15 cellular contexts compared by ENCODE assay signal in genomic region chr16:27226976-27227705, GRCh38. TPM values are rescaled to one million over a fixed set of nuclear protein-coding genes. Genes with fewer than 3 reads are reported as not detected.
DNase-seq lines count a peak whose midpoint lies in the region; ATAC-seq and TF ChIP-seq lines count a peak whose summit lies in the region.
"Had no signal": no experiment of that assay in that cellular context is flagged by ENCODE, and none has a peak within 500 bp of the region (broad histone marks: within the 10 kb centered on the region; RNA-seq: fewer than 3 reads in every experiment).

No MANE protein-coding gene starts in this region.

- peaks cover 3% of the 10 kb centered on the region for H4K20me1 ChIP-seq in DND-41 (ENCODE audit: insufficient read depth, low read length)
- no peaks in the 10 kb centered on the region for H4K20me1 ChIP-seq in osteoblast (ENCODE audit: insufficient read depth, low read length)

- peaks cover 90% of the 10 kb centered on the region for H3K36me3 ChIP-seq in DND-41 (ENCODE audit: insufficient read depth, low read length)
- peaks cover 15% of the 10 kb centered on the region for H3K36me3 ChIP-seq in osteoblast (ENCODE audit: insufficient read depth, low read length)

- H3K4me3 Mint-ChIP-seq in activated CD4-positive, alpha-beta T cell treated with anti-CD3 and anti-CD28 coated beads, Interleukin-2, amount 10 ng/mL, durations not matched to agents 7 days and 5 days, result no peak overlapping the region
- no peak overlapping the region for H3K4me3 Mint-ChIP-seq in activated naive CD8-positive, alpha-beta T cell treated with anti-CD3 and anti-CD28 coated beads, Interleukin-2, amount 50 U/mL, for 24 hours

- peaks cover 4% of the 10 kb centered on the region for H3K4me1 ChIP-seq in DND-41 (ENCODE audit: insufficient read depth, low read length)
- H3K4me1 ChIP-seq in osteoblast (ENCODE audit: insufficient read depth, low read length), result peaks cover 2% of the 10 kb centered on the region

- H2AFZ ChIP-seq in DND-41 (ENCODE audit: low read depth, low read length) (no peak overlapping the region), osteoblast (ENCODE audit: low read length) (no peak overlapping the region)

- H3K4me1 Mint-ChIP-seq in activated CD4-positive, alpha-beta T cell treated with anti-CD3 and anti-CD28 coated beads, Interleukin-2, amount 10 ng/mL, durations not matched to agents 7 days and 5 days, result peaks cover 67% of the 10 kb centered on the region
- H3K4me1 Mint-ChIP-seq in activated naive CD8-positive, alpha-beta T cell treated with anti-CD3 and anti-CD28 coated beads, Interleukin-2, amount 50 U/mL, for 24 hours, result peaks cover 50% of the 10 kb centered on the region

- H3K9me3 ChIP-seq in DND-41 (ENCODE audit: insufficient read depth, low read length, severe bottlenecking) (no peaks in the 10 kb centered on the region), osteoblast (ENCODE audit: low read depth, low read length) (no peaks in the 10 kb centered on the region)

- POLR2A ChIA-PET in activated CD4-positive, alpha-beta T cell treated with anti-CD3 and anti-CD28 coated beads, Interleukin-2, amount 10 ng/mL, durations not matched to agents 7 days and 5 days (lab: Charles Lee), result interaction anchor here (0.7 kb wide), 1 partner anchor 13 kb away, joined by 3 read pairs; no protein-coding TSS in a partner anchor

- H3K27ac ChIP-seq in DND-41 (ENCODE audit: low read length) (peak overlapping the region; percentile 32), osteoblast (ENCODE audit: low read depth, low read length) (no peak overlapping the region)
- H3K27ac ChIP-seq: C4-2B had no signal

- no peak overlapping the region for H3K9ac ChIP-seq in DND-41 (ENCODE audit: low read depth, low read length)

- no peaks in the 10 kb centered on the region for H3K9me3 Mint-ChIP-seq in activated CD4-positive, alpha-beta T cell treated with anti-CD3 and anti-CD28 coated beads, Interleukin-2, amount 10 ng/mL, durations not matched to agents 7 days and 5 days
- no peaks in the 10 kb centered on the region for H3K9me3 Mint-ChIP-seq in activated naive CD8-positive, alpha-beta T cell treated with anti-CD3 and anti-CD28 coated beads, Interleukin-2, amount 50 U/mL, for 24 hours

- no peak for TF ChIP-seq CTCF in DND-41 (IDR thresholded peaks at IDR 0.05; ENCODE audit: borderline replicate concordance, extremely low read depth, low read length, poor library complexity, severe bottlenecking)
- TF ChIP-seq CTCF in osteoblast (IDR thresholded peaks at IDR 0.05; ENCODE audit: extremely low read depth, low read depth, low read length), result no peak

- no peaks in the 10 kb centered on the region for H3K27me3 ChIP-seq in DND-41 (ENCODE audit: insufficient read depth, low read length, poor library complexity)
- H3K27me3 ChIP-seq in osteoblast (ENCODE audit: insufficient read depth, low read length), result no peaks in the 10 kb centered on the region

- H3K27me3 Mint-ChIP-seq in activated CD4-positive, alpha-beta T cell treated with anti-CD3 and anti-CD28 coated beads, Interleukin-2, amount 10 ng/mL, durations not matched to agents 7 days and 5 days, result no peaks in the 10 kb centered on the region
- no peaks in the 10 kb centered on the region for H3K27me3 Mint-ChIP-seq in activated naive CD8-positive, alpha-beta T cell treated with anti-CD3 and anti-CD28 coated beads, Interleukin-2, amount 50 U/mL, for 24 hours

- CTCF ChIA-PET in activated CD4-positive, alpha-beta T cell treated with anti-CD3 and anti-CD28 coated beads, Interleukin-2, amount 10 ng/mL, durations not matched to agents 7 days and 5 days (lab: Charles Lee), result interaction anchor here (1.1 to 3.5 kb wide), 3 partner anchors 8 to 141 kb away, joined by 3 to 16 read pairs (median 4); no protein-coding TSS in a partner anchor

- peak overlapping the region; percentile 67 for H3K27ac Mint-ChIP-seq in activated CD4-positive, alpha-beta T cell treated with anti-CD3 and anti-CD28 coated beads, Interleukin-2, amount 10 ng/mL, durations not matched to agents 7 days and 5 days
- peak overlapping the region; percentile 53 for H3K27ac Mint-ChIP-seq in activated naive CD8-positive, alpha-beta T cell treated with anti-CD3 and anti-CD28 coated beads, Interleukin-2, amount 50 U/mL, for 24 hours

- H3K79me2 ChIP-seq in DND-41 (ENCODE audit: insufficient read depth, low read length) (peaks cover 8% of the 10 kb centered on the region), osteoblast (ENCODE audit: insufficient read depth, low read length) (no peaks in the 10 kb centered on the region)

- peaks cover 67% of the 10 kb centered on the region for H3K36me3 Mint-ChIP-seq in activated CD4-positive, alpha-beta T cell treated with anti-CD3 and anti-CD28 coated beads, Interleukin-2, amount 10 ng/mL, durations not matched to agents 7 days and 5 days (ENCODE audit: low read depth)
- H3K36me3 Mint-ChIP-seq in activated naive CD8-positive, alpha-beta T cell treated with anti-CD3 and anti-CD28 coated beads, Interleukin-2, amount 50 U/mL, for 24 hours (ENCODE audit: low read depth), result peaks cover 29% of the 10 kb centered on the region

- DNase-seq in activated CD4-positive, alpha-beta T cell treated with anti-CD3 and anti-CD28 coated beads, Interleukin-2, amount 10 ng/mL, durations not matched to agents 7 days and 5 days, result no peak
- no peak for DNase-seq in activated CD4-positive, alpha-beta T cell treated with anti-CD3 and anti-CD28 coated beads, Interleukin-2, amount 50 U/mL, for 48 hours
- DNase-seq in DND-41, result no peak
- DNase-seq in activated naive CD8-positive, alpha-beta T cell treated with anti-CD3 and anti-CD28 coated beads, Interleukin-2, amount 50 U/mL, for 24 hours, result no peak
- peak; percentile 71 for DNase-seq in osteoblast (ENCODE audit: insufficient read length, low spot score, missing footprints)
- no peak for DNase-seq in retina
- no peak for DNase-seq in LoVo (ENCODE audit: low spot score)
- DNase-seq: activated T-cell treated with anti-CD3 and anti-CD28 coated beads, Interleukin-2, amount 50 U/mL, for 48 hours; central memory CD4-positive, alpha-beta T cell; NCI-H1436 treated with DMSO at 0.1 percent for 48 hours; stimulated activated CD8-positive, alpha-beta memory T cell treated with anti-CD3 and anti-CD28 coated beads, Interleukin-4, amount 100 ng/mL, for 48 hours had no signal

- H3K4me2 ChIP-seq in DND-41 (ENCODE audit: insufficient read depth, low read length) (no peak overlapping the region), osteoblast (ENCODE audit: insufficient read depth, low read length) (no peak overlapping the region)
- H3K4me2 ChIP-seq: smooth muscle cell had no signal

- ATAC-seq in DND-41 (ENCODE audit: insufficient read depth, low read depth) (no peak), GM21737 (IDR thresholded peaks at IDR 0.05; ENCODE audit: unreplicated experiment) (no peak)
- no peak for ATAC-seq in activated naive CD8-positive, alpha-beta T cell treated with anti-CD3 and anti-CD28 coated beads, Interleukin-2, amount 50 U/mL, for 24 hours

- H3K4me3 ChIP-seq in DND-41 (ENCODE audit: low read depth in 1 of 2, low read length in 2 of 2) (no peak overlapping the region), osteoblast (ENCODE audit: insufficient read depth, low read length) (no peak overlapping the region)
- H3K4me3 ChIP-seq: lung, smooth muscle cell had no signal

RNA-seq across cellular contexts. Expression of gene KDM8, which starts 23.8 kb away (rescaled TPM):
- 10 to 100 TPM; 22.5 to 25.0 TPM for total RNA-seq in activated CD4-positive, alpha-beta T cell treated with anti-CD3 and anti-CD28 coated beads, Interleukin-2, amount 10 ng/mL, durations not matched to agents 7 days and 5 days
- total RNA-seq in osteoblast, result 2.9 and 6.2 TPM in 2 replicates

RNA-seq across cellular contexts. Expression of gene NSMCE1, which starts 41.4 kb away (rescaled TPM):
- total RNA-seq in activated CD4-positive, alpha-beta T cell treated with anti-CD3 and anti-CD28 coated beads, Interleukin-2, amount 10 ng/mL, durations not matched to agents 7 days and 5 days, result 100 to 1,000 TPM in 1 of 2 experiments, 10 to 100 TPM in 1; 95.8 to 106 TPM
- total RNA-seq in osteoblast, result 57.9 and 71.3 TPM in 2 replicates
